ENCODE assay signal across 1 cellular context in genomic region chr5:62256161-62257017, GRCh38.
A peak's percentile ranks its signal among the peaks of the same experiment; 100 is the strongest.
TF ChIP-seq lines count a peak whose summit lies in the region.

No MANE protein-coding gene starts in this region.

TF ChIP-seq in GM12878, 131 proteins besides CTCF, POLR2A, EP300 and RAD21 (continued from another document and continues in another):
- TF ChIP-seq CEBPZ (IDR thresholded peaks at IDR 0.05; ENCODE audit: low read depth, low read length) (no peak), ZNF207 (IDR thresholded peaks at IDR 0.05; ENCODE audit: borderline replicate concordance) (no peak), ZNF687 (IDR thresholded peaks at IDR 0.05) (0 out of 2 replicates have a peak, but pooled peaks have one; percentile 44), SRF (IDR thresholded peaks at IDR 0.05; ENCODE audit: low read depth in 2 of 2, low read length in 2 of 2) (no peak), RFX5 (IDR thresholded peaks at IDR 0.05; ENCODE audit: low read depth, low read length) (no peak), ZBTB11 (CRISPR knock-in tag; IDR thresholded peaks at IDR 0.05) (no peak), BACH1 (IDR thresholded peaks at IDR 0.05; ENCODE audit: borderline replicate concordance) (no peak; the same call in 1 of the 2 replicates), CBX5 (IDR thresholded peaks at IDR 0.05; ENCODE audit: low read depth) (peak; percentile 45; the same call in 1 of the 2 replicates), MEF2A (IDR thresholded peaks at IDR 0.05; ENCODE audit: insufficient read depth, low read depth, low read length) (no peak), RUNX3 (IDR thresholded peaks at IDR 0.05; ENCODE audit: low read length) (peak; percentile 81), PAX8 (IDR thresholded peaks at IDR 0.05) (no peak), MTA2 (IDR thresholded peaks at IDR 0.05; ENCODE audit: low read depth) (peak; percentile 74), NBN (IDR thresholded peaks at IDR 0.05) (peak; percentile 92), MEF2B (IDR thresholded peaks at IDR 0.05; ENCODE audit: partially characterized antibody, poor library complexity, severe bottlenecking) (peak; percentile 40), NR2F1 (conservative IDR thresholded peaks at IDR 0.05) (no peak), CUX1 (IDR thresholded peaks at IDR 0.05; ENCODE audit: insufficient replicate concordance, low read depth, low read length) (no peak), NRF1 (conservative IDR thresholded peaks at IDR 0.05; ENCODE audit: low read depth, low read length) (no peak), HDAC2 (IDR thresholded peaks at IDR 0.05) (no peak), IRF4 (IDR thresholded peaks at IDR 0.05; ENCODE audit: low read depth, low read length) (no peak), MTA3 (IDR thresholded peaks at IDR 0.05; ENCODE audit: borderline replicate concordance, low read length) (no peak), PAX5 (IDR thresholded peaks at IDR 0.05; ENCODE audit: borderline replicate concordance, low read depth, low read length) (no peak)
- TF ChIP-seq, protein P1, sequence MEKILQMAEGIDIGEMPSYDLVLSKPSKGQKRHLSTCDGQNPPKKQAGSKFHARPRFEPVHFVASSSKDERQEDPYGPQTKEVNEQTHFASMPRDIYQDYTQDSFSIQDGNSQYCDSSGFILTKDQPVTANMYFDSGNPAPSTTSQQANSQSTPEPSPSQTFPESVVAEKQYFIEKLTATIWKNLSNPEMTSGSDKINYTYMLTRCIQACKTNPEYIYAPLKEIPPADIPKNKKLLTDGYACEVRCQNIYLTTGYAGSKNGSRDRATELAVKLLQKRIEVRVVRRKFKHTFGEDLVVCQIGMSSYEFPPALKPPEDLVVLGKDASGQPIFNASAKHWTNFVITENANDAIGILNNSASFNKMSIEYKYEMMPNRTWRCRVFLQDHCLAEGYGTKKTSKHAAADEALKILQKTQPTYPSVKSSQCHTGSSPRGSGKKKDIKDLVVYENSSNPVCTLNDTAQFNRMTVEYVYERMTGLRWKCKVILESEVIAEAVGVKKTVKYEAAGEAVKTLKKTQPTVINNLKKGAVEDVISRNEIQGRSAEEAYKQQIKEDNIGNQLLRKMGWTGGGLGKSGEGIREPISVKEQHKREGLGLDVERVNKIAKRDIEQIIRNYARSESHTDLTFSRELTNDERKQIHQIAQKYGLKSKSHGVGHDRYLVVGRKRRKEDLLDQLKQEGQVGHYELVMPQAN (conservative IDR thresholded peaks at IDR 0.05), result no peak
- TF ChIP-seq, protein P2, sequence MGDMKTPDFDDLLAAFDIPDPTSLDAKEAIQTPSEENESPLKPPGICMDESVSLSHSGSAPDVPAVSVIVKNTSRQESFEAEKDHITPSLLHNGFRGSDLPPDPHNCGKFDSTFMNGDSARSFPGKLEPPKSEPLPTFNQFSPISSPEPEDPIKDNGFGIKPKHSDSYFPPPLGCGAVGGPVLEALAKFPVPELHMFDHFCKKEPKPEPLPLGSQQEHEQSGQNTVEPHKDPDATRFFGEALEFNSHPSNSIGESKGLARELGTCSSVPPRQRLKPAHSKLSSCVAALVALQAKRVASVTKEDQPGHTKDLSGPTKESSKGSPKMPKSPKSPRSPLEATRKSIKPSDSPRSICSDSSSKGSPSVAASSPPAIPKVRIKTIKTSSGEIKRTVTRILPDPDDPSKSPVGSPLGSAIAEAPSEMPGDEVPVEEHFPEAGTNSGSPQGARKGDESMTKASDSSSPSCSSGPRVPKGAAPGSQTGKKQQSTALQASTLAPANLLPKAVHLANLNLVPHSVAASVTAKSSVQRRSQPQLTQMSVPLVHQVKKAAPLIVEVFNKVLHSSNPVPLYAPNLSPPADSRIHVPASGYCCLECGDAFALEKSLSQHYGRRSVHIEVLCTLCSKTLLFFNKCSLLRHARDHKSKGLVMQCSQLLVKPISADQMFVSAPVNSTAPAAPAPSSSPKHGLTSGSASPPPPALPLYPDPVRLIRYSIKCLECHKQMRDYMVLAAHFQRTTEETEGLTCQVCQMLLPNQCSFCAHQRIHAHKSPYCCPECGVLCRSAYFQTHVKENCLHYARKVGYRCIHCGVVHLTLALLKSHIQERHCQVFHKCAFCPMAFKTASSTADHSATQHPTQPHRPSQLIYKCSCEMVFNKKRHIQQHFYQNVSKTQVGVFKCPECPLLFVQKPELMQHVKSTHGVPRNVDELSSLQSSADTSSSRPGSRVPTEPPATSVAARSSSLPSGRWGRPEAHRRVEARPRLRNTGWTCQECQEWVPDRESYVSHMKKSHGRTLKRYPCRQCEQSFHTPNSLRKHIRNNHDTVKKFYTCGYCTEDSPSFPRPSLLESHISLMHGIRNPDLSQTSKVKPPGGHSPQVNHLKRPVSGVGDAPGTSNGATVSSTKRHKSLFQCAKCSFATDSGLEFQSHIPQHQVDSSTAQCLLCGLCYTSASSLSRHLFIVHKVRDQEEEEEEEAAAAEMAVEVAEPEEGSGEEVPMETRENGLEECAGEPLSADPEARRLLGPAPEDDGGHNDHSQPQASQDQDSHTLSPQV (IDR thresholded peaks at IDR 0.05), result no peak
- TF ChIP-seq, protein P3, sequence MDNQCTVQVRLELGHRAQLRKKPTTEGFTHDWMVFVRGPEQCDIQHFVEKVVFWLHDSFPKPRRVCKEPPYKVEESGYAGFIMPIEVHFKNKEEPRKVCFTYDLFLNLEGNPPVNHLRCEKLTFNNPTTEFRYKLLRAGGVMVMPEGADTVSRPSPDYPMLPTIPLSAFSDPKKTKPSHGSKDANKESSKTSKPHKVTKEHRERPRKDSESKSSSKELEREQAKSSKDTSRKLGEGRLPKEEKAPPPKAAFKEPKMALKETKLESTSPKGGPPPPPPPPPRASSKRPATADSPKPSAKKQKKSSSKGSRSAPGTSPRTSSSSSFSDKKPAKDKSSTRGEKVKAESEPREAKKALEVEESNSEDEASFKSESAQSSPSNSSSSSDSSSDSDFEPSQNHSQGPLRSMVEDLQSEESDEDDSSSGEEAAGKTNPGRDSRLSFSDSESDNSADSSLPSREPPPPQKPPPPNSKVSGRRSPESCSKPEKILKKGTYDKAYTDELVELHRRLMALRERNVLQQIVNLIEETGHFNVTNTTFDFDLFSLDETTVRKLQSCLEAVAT (IDR thresholded peaks at IDR 0.05), result peak; percentile 99
